2 cellular contexts compared by ENCODE assay signal in the genomic region with DNA sequence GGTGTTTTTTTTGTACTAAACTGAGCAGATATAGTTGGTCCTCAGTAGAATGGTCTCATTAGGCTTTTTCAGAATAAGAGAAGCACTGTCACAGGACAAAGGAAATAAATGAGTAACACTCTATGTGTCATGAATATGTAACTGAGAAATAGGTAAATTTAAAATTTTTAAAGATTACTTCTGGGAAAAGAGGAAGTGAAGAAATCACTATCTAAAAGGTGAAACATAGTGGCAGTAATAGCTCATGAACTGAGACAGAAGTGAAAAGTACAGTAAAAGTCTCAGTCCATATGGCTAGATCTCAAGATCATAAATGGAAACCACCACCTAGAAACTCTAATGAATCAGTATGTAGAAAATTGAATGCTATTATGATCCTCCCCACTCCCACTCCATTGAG.
A peak's percentile ranks its signal among the peaks of the same experiment; 100 is the strongest.
TF ChIP-seq lines count a peak whose summit lies in the region.

No MANE protein-coding gene starts in this region.

TF ChIP-seq in GM12878, 131 proteins besides CTCF, POLR2A, EP300 and RAD21 (continued from another document and continues in another):
- TF ChIP-seq, protein P1, sequence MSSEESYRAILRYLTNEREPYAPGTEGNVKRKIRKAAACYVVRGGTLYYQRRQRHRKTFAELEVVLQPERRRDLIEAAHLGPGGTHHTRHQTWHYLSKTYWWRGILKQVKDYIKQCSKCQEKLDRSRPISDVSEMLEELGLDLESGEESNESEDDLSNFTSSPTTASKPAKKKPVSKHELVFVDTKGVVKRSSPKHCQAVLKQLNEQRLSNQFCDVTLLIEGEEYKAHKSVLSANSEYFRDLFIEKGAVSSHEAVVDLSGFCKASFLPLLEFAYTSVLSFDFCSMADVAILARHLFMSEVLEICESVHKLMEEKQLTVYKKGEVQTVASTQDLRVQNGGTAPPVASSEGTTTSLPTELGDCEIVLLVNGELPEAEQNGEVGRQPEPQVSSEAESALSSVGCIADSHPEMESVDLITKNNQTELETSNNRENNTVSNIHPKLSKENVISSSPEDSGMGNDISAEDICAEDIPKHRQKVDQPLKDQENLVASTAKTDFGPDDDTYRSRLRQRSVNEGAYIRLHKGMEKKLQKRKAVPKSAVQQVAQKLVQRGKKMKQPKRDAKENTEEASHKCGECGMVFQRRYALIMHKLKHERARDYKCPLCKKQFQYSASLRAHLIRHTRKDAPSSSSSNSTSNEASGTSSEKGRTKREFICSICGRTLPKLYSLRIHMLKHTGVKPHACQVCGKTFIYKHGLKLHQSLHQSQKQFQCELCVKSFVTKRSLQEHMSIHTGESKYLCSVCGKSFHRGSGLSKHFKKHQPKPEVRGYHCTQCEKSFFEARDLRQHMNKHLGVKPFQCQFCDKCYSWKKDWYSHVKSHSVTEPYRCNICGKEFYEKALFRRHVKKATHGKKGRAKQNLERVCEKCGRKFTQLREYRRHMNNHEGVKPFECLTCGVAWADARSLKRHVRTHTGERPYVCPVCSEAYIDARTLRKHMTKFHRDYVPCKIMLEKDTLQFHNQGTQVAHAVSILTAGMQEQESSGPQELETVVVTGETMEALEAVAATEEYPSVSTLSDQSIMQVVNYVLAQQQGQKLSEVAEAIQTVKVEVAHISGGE (CRISPR knock-in tag; IDR thresholded peaks at IDR 0.05), result no peak
- TF ChIP-seq, protein P2, sequence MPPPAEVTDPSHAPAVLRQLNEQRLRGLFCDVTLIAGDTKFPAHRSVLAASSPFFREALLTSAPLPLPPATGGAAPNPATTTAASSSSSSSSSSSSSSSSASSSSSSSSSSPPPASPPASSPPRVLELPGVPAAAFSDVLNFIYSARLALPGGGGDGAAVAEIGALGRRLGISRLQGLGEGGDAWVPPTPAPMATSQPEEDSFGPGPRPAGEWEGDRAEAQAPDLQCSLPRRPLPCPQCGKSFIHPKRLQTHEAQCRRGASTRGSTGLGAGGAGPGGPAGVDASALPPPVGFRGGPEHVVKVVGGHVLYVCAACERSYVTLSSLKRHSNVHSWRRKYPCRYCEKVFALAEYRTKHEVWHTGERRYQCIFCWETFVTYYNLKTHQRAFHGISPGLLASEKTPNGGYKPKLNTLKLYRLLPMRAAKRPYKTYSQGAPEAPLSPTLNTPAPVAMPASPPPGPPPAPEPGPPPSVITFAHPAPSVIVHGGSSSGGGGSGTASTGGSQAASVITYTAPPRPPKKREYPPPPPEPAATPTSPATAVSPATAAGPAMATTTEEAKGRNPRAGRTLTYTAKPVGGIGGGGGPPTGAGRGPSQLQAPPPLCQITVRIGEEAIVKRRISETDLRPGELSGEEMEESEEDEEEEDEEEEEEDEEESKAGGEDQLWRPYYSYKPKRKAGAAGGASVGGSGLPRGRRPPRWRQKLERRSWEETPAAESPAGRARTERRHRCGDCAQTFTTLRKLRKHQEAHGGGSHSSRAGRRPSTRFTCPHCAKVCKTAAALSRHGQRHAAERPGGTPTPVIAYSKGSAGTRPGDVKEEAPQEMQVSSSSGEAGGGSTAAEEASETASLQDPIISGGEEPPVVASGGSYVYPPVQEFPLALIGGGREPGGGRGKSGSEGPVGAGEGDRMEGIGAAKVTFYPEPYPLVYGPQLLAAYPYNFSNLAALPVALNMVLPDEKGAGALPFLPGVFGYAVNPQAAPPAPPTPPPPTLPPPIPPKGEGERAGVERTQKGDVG (CRISPR knock-in tag; IDR thresholded peaks at IDR 0.05), result no peak
- 0 out of 2 replicates have a peak, but pooled peaks have one; percentile 13 for TF ChIP-seq CREB1 (IDR thresholded peaks at IDR 0.05; ENCODE audit: low read depth)
- TF ChIP-seq NR2F1 (conservative IDR thresholded peaks at IDR 0.05), result no peak
- TF ChIP-seq, protein P3, sequence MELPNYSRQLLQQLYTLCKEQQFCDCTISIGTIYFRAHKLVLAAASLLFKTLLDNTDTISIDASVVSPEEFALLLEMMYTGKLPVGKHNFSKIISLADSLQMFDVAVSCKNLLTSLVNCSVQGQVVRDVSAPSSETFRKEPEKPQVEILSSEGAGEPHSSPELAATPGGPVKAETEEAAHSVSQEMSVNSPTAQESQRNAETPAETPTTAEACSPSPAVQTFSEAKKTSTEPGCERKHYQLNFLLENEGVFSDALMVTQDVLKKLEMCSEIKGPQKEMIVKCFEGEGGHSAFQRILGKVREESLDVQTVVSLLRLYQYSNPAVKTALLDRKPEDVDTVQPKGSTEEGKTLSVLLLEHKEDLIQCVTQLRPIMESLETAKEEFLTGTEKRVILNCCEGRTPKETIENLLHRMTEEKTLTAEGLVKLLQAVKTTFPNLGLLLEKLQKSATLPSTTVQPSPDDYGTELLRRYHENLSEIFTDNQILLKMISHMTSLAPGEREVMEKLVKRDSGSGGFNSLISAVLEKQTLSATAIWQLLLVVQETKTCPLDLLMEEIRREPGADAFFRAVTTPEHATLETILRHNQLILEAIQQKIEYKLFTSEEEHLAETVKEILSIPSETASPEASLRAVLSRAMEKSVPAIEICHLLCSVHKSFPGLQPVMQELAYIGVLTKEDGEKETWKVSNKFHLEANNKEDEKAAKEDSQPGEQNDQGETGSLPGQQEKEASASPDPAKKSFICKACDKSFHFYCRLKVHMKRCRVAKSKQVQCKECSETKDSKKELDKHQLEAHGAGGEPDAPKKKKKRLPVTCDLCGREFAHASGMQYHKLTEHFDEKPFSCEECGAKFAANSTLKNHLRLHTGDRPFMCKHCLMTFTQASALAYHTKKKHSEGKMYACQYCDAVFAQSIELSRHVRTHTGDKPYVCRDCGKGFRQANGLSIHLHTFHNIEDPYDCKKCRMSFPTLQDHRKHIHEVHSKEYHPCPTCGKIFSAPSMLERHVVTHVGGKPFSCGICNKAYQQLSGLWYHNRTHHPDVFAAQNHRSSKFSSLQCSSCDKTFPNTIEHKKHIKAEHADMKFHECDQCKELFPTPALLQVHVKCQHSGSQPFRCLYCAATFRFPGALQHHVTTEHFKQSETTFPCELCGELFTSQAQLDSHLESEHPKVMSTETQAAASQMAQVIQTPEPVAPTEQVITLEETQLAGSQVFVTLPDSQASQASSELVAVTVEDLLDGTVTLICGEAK (IDR thresholded peaks at IDR 0.05; ENCODE audit: borderline replicate concordance), result no peak
- TF ChIP-seq CBX3 (IDR thresholded peaks at IDR 0.05; ENCODE audit: borderline replicate concordance, low read depth), result no peak
- no peak for TF ChIP-seq EZH2 (IDR thresholded peaks at IDR 0.05; ENCODE audit: borderline replicate concordance, control insufficient read depth, low read depth, low read length)
- TF ChIP-seq, protein P4, sequence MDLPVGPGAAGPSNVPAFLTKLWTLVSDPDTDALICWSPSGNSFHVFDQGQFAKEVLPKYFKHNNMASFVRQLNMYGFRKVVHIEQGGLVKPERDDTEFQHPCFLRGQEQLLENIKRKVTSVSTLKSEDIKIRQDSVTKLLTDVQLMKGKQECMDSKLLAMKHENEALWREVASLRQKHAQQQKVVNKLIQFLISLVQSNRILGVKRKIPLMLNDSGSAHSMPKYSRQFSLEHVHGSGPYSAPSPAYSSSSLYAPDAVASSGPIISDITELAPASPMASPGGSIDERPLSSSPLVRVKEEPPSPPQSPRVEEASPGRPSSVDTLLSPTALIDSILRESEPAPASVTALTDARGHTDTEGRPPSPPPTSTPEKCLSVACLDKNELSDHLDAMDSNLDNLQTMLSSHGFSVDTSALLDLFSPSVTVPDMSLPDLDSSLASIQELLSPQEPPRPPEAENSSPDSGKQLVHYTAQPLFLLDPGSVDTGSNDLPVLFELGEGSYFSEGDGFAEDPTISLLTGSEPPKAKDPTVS (IDR thresholded peaks at IDR 0.05; ENCODE audit: low read depth, low read length), result no peak
- no peak for TF ChIP-seq RB1 (IDR thresholded peaks at IDR 0.05; ENCODE audit: borderline replicate concordance)

TF ChIP-seq in GM23338, 12 proteins besides CTCF, POLR2A, EP300 and RAD21 (continued from another document):
- TF ChIP-seq, protein P5, sequence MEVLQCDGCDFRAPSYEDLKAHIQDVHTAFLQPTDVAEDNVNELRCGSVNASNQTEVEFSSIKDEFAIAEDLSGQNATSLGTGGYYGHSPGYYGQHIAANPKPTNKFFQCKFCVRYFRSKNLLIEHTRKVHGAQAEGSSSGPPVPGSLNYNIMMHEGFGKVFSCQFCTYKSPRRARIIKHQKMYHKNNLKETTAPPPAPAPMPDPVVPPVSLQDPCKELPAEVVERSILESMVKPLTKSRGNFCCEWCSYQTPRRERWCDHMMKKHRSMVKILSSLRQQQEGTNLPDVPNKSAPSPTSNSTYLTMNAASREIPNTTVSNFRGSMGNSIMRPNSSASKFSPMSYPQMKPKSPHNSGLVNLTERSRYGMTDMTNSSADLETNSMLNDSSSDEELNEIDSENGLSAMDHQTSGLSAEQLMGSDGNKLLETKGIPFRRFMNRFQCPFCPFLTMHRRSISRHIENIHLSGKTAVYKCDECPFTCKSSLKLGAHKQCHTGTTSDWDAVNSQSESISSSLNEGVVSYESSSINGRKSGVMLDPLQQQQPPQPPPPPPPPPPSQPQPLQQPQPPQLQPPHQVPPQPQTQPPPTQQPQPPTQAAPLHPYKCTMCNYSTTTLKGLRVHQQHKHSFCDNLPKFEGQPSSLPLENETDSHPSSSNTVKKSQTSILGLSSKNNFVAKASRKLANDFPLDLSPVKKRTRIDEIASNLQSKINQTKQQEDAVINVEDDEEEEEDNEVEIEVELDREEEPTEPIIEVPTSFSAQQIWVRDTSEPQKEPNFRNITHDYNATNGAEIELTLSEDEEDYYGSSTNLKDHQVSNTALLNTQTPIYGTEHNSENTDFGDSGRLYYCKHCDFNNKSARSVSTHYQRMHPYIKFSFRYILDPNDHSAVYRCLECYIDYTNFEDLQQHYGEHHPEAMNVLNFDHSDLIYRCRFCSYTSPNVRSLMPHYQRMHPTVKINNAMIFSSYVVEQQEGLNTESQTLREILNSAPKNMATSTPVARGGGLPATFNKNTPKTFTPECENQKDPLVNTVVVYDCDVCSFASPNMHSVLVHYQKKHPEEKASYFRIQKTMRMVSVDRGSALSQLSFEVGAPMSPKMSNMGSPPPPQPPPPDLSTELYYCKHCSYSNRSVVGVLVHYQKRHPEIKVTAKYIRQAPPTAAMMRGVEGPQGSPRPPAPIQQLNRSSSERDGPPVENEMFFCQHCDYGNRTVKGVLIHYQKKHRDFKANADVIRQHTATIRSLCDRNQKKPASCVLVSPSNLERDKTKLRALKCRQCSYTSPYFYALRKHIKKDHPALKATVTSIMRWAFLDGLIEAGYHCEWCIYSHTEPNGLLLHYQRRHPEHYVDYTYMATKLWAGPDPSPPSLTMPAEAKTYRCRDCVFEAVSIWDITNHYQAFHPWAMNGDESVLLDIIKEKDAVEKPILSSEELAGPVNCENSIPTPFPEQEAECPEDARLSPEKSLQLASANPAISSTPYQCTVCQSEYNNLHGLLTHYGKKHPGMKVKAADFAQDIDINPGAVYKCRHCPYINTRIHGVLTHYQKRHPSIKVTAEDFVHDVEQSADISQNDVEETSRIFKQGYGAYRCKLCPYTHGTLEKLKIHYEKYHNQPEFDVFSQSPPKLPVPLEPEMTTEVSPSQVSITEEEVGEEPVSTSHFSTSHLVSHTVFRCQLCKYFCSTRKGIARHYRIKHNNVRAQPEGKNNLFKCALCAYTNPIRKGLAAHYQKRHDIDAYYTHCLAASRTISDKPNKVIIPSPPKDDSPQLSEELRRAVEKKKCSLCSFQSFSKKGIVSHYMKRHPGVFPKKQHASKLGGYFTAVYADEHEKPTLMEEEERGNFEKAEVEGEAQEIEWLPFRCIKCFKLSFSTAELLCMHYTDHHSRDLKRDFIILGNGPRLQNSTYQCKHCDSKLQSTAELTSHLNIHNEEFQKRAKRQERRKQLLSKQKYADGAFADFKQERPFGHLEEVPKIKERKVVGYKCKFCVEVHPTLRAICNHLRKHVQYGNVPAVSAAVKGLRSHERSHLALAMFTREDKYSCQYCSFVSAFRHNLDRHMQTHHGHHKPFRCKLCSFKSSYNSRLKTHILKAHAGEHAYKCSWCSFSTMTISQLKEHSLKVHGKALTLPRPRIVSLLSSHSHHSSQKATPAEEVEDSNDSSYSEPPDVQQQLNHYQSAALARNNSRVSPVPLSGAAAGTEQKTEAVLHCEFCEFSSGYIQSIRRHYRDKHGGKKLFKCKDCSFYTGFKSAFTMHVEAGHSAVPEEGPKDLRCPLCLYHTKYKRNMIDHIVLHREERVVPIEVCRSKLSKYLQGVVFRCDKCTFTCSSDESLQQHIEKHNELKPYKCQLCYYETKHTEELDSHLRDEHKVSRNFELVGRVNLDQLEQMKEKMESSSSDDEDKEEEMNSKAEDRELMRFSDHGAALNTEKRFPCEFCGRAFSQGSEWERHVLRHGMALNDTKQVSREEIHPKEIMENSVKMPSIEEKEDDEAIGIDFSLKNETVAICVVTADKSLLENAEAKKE (CRISPR knock-in tag; IDR thresholded peaks at IDR 0.05), result no peak
- TF ChIP-seq JUNB (IDR thresholded peaks at IDR 0.05; ENCODE audit: unreplicated experiment) (no peak), EZH2 (IDR thresholded peaks at IDR 0.05; ENCODE audit: low read depth, unreplicated experiment) (no peak), EZH2phosphoT487 (IDR thresholded peaks at IDR 0.05; ENCODE audit: unreplicated experiment) (no peak)
- TF ChIP-seq, protein P6, sequence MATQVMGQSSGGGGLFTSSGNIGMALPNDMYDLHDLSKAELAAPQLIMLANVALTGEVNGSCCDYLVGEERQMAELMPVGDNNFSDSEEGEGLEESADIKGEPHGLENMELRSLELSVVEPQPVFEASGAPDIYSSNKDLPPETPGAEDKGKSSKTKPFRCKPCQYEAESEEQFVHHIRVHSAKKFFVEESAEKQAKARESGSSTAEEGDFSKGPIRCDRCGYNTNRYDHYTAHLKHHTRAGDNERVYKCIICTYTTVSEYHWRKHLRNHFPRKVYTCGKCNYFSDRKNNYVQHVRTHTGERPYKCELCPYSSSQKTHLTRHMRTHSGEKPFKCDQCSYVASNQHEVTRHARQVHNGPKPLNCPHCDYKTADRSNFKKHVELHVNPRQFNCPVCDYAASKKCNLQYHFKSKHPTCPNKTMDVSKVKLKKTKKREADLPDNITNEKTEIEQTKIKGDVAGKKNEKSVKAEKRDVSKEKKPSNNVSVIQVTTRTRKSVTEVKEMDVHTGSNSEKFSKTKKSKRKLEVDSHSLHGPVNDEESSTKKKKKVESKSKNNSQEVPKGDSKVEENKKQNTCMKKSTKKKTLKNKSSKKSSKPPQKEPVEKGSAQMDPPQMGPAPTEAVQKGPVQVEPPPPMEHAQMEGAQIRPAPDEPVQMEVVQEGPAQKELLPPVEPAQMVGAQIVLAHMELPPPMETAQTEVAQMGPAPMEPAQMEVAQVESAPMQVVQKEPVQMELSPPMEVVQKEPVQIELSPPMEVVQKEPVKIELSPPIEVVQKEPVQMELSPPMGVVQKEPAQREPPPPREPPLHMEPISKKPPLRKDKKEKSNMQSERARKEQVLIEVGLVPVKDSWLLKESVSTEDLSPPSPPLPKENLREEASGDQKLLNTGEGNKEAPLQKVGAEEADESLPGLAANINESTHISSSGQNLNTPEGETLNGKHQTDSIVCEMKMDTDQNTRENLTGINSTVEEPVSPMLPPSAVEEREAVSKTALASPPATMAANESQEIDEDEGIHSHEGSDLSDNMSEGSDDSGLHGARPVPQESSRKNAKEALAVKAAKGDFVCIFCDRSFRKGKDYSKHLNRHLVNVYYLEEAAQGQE (IDR thresholded peaks at IDR 0.05; ENCODE audit: unreplicated experiment), result no peak
- TF ChIP-seq, protein P7, sequence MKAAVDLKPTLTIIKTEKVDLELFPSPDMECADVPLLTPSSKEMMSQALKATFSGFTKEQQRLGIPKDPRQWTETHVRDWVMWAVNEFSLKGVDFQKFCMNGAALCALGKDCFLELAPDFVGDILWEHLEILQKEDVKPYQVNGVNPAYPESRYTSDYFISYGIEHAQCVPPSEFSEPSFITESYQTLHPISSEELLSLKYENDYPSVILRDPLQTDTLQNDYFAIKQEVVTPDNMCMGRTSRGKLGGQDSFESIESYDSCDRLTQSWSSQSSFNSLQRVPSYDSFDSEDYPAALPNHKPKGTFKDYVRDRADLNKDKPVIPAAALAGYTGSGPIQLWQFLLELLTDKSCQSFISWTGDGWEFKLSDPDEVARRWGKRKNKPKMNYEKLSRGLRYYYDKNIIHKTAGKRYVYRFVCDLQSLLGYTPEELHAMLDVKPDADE (IDR thresholded peaks at IDR 0.05), result no peak
